In genomic region chr10:77472146-77472545, GRCh38 we compare ENCODE assay signal across 19 cellular contexts.
A peak's percentile ranks its signal among the peaks of the same experiment; 100 is the strongest.
DNase-seq lines count a peak whose midpoint lies in the region; ATAC-seq, FAIRE-seq and TF ChIP-seq lines count a peak whose summit lies in the region.
"Had no signal": no experiment of that assay in that cellular context is flagged by ENCODE, and none has a peak within 500 bp of the region (broad histone marks: within the 10 kb centered on the region; RNA-seq: fewer than 3 reads in every experiment).

No MANE protein-coding gene starts in this region.

- H4K20me1 ChIP-seq in H9 (ENCODE audit: control insufficient read depth, insufficient read depth, insufficient read length) (no peaks in the 10 kb centered on the region), K562 (replicated peaks; ENCODE audit: control insufficient read depth, insufficient read depth, low read length) (0 out of 2 replicates have a peak, but pooled peaks cover 4% of the 10 kb centered on the region)

- H3K9me3 Mint-ChIP-seq in H9 = no peaks in the 10 kb centered on the region
- no peaks in the 10 kb centered on the region for H3K9me3 Mint-ChIP-seq in chondrocyte (ENCODE audit: low read depth)
- H3K9me3 Mint-ChIP-seq: CD14-positive monocyte; CD4-positive, alpha-beta memory T cell had no signal

- no peak for FAIRE-seq in K562 (lab: Jason Lieb, UNC)
- FAIRE-seq: A204.1, GM19239, H54 had no signal

- no peaks in the 10 kb centered on the region for H3K27me3 Mint-ChIP-seq in H9 (ENCODE audit: low read depth)
- no peaks in the 10 kb centered on the region for H3K27me3 Mint-ChIP-seq in chondrocyte (ENCODE audit: low read depth)
- H3K27me3 Mint-ChIP-seq: CD4-positive, alpha-beta memory T cell had no signal

- no peak overlapping the region for H4K5ac ChIP-seq in H9 (ENCODE audit: insufficient read length, low read depth, low read length)

- no CpG with 5 or more reads among the region's 2 CpGs for WGBS in H9 (ENCODE audit: extremely low coverage, insufficient read length, low lambda C conversion rate)
- WGBS in K562 (ENCODE audit: insufficient coverage, low coverage, missing lambda C conversion rate) = 0% methylated on average over 2 of the region's 2 CpGs
- 89 to 93% methylated on average over 2 of the region's 2 CpGs for WGBS in esophagus squamous epithelium, 2 donors

- no TSS peak for BruUV-seq in K562 (replicated peaks; lab: Mats Ljungman, UMichigan)

- H3K27ac ChIP-seq in H9 (ENCODE audit: insufficient read length, low read depth, low read length) (no peak overlapping the region), K562 (ENCODE audit: extremely low read depth, low read depth, low read length) (no peak overlapping the region), substantia nigra (ENCODE audit: low read depth, low read length, poor library complexity, severe bottlenecking) (no peak overlapping the region), esophagus squamous epithelium (no peak overlapping the region)

- peak overlapping the region; percentile 10 for H4K8ac ChIP-seq in H9 (replicated peaks; ENCODE audit: insufficient read length, low read depth, low read length)

- H2AK5ac ChIP-seq in H9 (ENCODE audit: insufficient read length, low read length) = no peak overlapping the region

- ATAC-seq in K562 = no peak
- ATAC-seq: HCT116 had no signal

- H2BK120ac ChIP-seq in H9 (ENCODE audit: low read depth, low read length, poor library complexity, severe bottlenecking) = no peak overlapping the region

- POLR2A ChIA-PET in K562 (lab: Yijun Ruan, JAX) = interaction anchor here (1.2 kb wide), 1 partner anchor 51 kb away, joined by 3 read pairs; no protein-coding TSS in a partner anchor

- no peaks in the 10 kb centered on the region for H3K79me2 ChIP-seq in H9 (ENCODE audit: insufficient read depth, low read length)
- no peaks in the 10 kb centered on the region for H3K79me2 ChIP-seq in K562 (ENCODE audit: control insufficient read depth, insufficient read depth, low read length)

- no peak overlapping the region for H3K56ac ChIP-seq in H9 (ENCODE audit: insufficient read length, low read depth, low read length)

- H3K9me1 ChIP-seq in K562 (ENCODE audit: control insufficient read depth, insufficient read depth, low read length) = no peaks in the 10 kb centered on the region

- H3K4me1 ChIP-seq in H9 (ENCODE audit: insufficient read depth, low read length) (no peaks in the 10 kb centered on the region), K562 (replicated peaks in 1 of 2; ENCODE audit: control insufficient read depth in 2 of 2, insufficient read depth in 2 of 2, low read length in 2 of 2) (no peaks in the 10 kb centered on the region), esophagus squamous epithelium (peaks cover 0 to 6% (median 0%) of the 10 kb centered on the region in 3 donors)

- H3K4me3 Mint-ChIP-seq in H9 = no peak overlapping the region
- no peak overlapping the region for H3K4me3 Mint-ChIP-seq in chondrocyte (ENCODE audit: unreplicated experiment)
- H3K4me3 Mint-ChIP-seq: CD14-positive monocyte; CD4-positive, alpha-beta memory T cell had no signal

- H3K36me3 ChIP-seq in K562 (ENCODE audit: control insufficient read depth, insufficient read depth, low read length) (no peaks in the 10 kb centered on the region), esophagus squamous epithelium (no peaks in the 10 kb centered on the region)
- H3K36me3 ChIP-seq: BE2C had no signal

- H3K4me1 Mint-ChIP-seq in H9 (peaks cover 3 to 4% of the 10 kb centered on the region in 2 experiments; a peak in 3 of 4 replicates), chondrocyte (ENCODE audit: low read depth) (peaks cover 11% of the 10 kb centered on the region)
- H3K4me1 Mint-ChIP-seq: CD14-positive monocyte; CD4-positive, alpha-beta memory T cell had no signal

- TF ChIP-seq POLR2A in K562 (conservative IDR thresholded peaks at IDR 0.05) (no peak), esophagus squamous epithelium (IDR thresholded peaks at IDR 0.05) (no peak)

- H2BK20ac ChIP-seq in H9 (ENCODE audit: low read depth, low read length, poor library complexity, severe bottlenecking) = no peak overlapping the region

- H4K91ac ChIP-seq in H9 (ENCODE audit: insufficient read length, low read depth, low read length) = no peak overlapping the region

- no peak overlapping the region for H3K4ac ChIP-seq in H9 (ENCODE audit: low read depth, low read length)

- DNase-seq in DMS53 (lab: John Stamatoyannopoulos, UW) (peak; percentile 84), H9 (no peak), K562 (ENCODE audit: extremely low read depth in 1 of 4, low spot score in 3 of 4) (no peak), GF-D8 (lab: John Stamatoyannopoulos, UW) (no peak), substantia nigra (lab: John Stamatoyannopoulos, UW) (no peak), chondrocyte (ENCODE audit: low spot score) (no peak), esophagus squamous epithelium (lab: John Stamatoyannopoulos, UW) (no peak)
- DNase-seq: ACHN; BE2C; CD4-positive, alpha-beta memory T cell; DND-41; EL; Karpas-422; KBM-7 had no signal

- H2BK15ac ChIP-seq in H9 (ENCODE audit: low read depth, low read length) = no peak overlapping the region

- TF ChIP-seq EP300 in K562 (IDR thresholded peaks at IDR 0.05; ENCODE audit: low read length) = no peak

- no peaks in the 10 kb centered on the region for H3K27me3 ChIP-seq in H9 (ENCODE audit: insufficient read depth, low read length)
- H3K27me3 ChIP-seq in K562 (ENCODE audit: control insufficient read depth in 2 of 2, insufficient read depth in 2 of 2, low read length in 2 of 2) = peaks cover 2 to 12% of the 10 kb centered on the region in 2 experiments; a peak in 4 of 5 replicates
- H3K27me3 ChIP-seq in esophagus squamous epithelium = peaks cover 0 to 6% (median 0%) of the 10 kb centered on the region in 4 donors
- H3K27me3 ChIP-seq: BE2C had no signal

- no peak for TF ChIP-seq RAD21 in K562 (CRISPR knock-in tag; conservative IDR thresholded peaks at IDR 0.05 in 1 of 2, IDR thresholded peaks at IDR 0.05 in 1 of 2)

- H3K14ac ChIP-seq in H9 (ENCODE audit: insufficient read depth, low read length) = no peak overlapping the region

- no peak overlapping the region for H3K27ac Mint-ChIP-seq in H9
- H3K27ac Mint-ChIP-seq in chondrocyte (ENCODE audit: unreplicated experiment) = no peak overlapping the region
- H3K27ac Mint-ChIP-seq: CD14-positive monocyte; CD4-positive, alpha-beta memory T cell had no signal

- H3K4me3 ChIP-seq in K562 (no peak overlapping the region), esophagus squamous epithelium (no peak overlapping the region)

- no peak overlapping the region for H2BK5ac ChIP-seq in H9 (ENCODE audit: insufficient read length, low read length)

- no peaks in the 10 kb centered on the region for H3K23me2 ChIP-seq in H9 (ENCODE audit: insufficient read length, low read depth, low read length, poor library complexity, severe bottlenecking)

- intact Hi-C loops in K562 (cut with micrococcal nuclease) = no loop called here
- intact Hi-C loops in esophagus squamous epithelium (cut with DNase I) = no loop called here

- H2AFZ ChIP-seq in H9 (ENCODE audit: low read length) (no peak overlapping the region), K562 (ENCODE audit: low read depth, low read length) (no peak overlapping the region)

- H3K79me1 ChIP-seq in H9 (ENCODE audit: insufficient read depth, low read depth, low read length, poor library complexity, severe bottlenecking) = no peaks in the 10 kb centered on the region

- H3K23ac ChIP-seq in H9 (ENCODE audit: insufficient read length, low read depth, low read length) = no peak overlapping the region

- H3K36me3 Mint-ChIP-seq in H9 (ENCODE audit: insufficient read depth in 1 of 3, low read depth in 3 of 3) = no peaks in the 10 kb centered on the region
- no peaks in the 10 kb centered on the region for H3K36me3 Mint-ChIP-seq in chondrocyte (ENCODE audit: low read depth)
- H3K36me3 Mint-ChIP-seq: CD14-positive monocyte; CD4-positive, alpha-beta memory T cell had no signal

- H3T11ph ChIP-seq in H9 (ENCODE audit: low read length) = no peak overlapping the region

- H3K4me2 ChIP-seq in H9 (ENCODE audit: insufficient read depth, insufficient read length, low read length) (no peak overlapping the region), K562 (ENCODE audit: insufficient read depth, low read length) (no peak overlapping the region)

- TF ChIP-seq CTCF in H9 (conservative IDR thresholded peaks at IDR 0.05) (no peak), K562 (IDR thresholded peaks at IDR 0.05 in 2 of 3, conservative IDR thresholded peaks at IDR 0.05 in 1 of 3; ENCODE audit: insufficient read depth in 2 of 3, low read depth in 1 of 3, low read length in 3 of 3) (no peak), chondrocyte (IDR thresholded peaks at IDR 0.05) (no peak), esophagus squamous epithelium (IDR thresholded peaks at IDR 0.05) (no peak)

- in situ Hi-C loops in K562 (cut with MboI) = no loop called here

- H3K9ac ChIP-seq in H9 (ENCODE audit: extremely low read depth, insufficient read length, low read length) = no peak overlapping the region
- no peak overlapping the region for H3K9ac ChIP-seq in K562 (ENCODE audit: insufficient read depth in 1 of 2, low read depth in 2 of 2, low read length in 2 of 2)

- no peak overlapping the region for H2BK12ac ChIP-seq in H9 (ENCODE audit: insufficient read length, low read depth, low read length)

- CTCF ChIA-PET in K562 (lab: Yijun Ruan, JAX; ENCODE audit: low intra/inter-chr PET ratio) = no interaction called here

- H3K9me3 ChIP-seq in H9 (ENCODE audit: control insufficient read depth, low read depth, low read length) = no peaks in the 10 kb centered on the region
- H3K9me3 ChIP-seq in K562 (replicated peaks; ENCODE audit: control insufficient read depth, insufficient read depth, low read depth, low read length) = no peaks in the 10 kb centered on the region; the same call in 1 of the 2 replicates
- no peaks in the 10 kb centered on the region for H3K9me3 ChIP-seq in esophagus squamous epithelium
- H3K9me3 ChIP-seq: BE2C had no signal

- no peak overlapping the region for H3K18ac ChIP-seq in H9 (ENCODE audit: insufficient read length, low read depth, low read length)

TF ChIP-seq in K562, 482 proteins besides CTCF, POLR2A, EP300 and RAD21:
- TF ChIP-seq ELF4 (CRISPR knock-in tag; IDR thresholded peaks at IDR 0.05) (0 out of 2 replicates have a peak, but pooled peaks have one; percentile 15), TSC22D4 (tag; IDR thresholded peaks at IDR 0.05) (0 out of 2 replicates have a peak, but pooled peaks have one; percentile 28), HDAC2 (IDR thresholded peaks at IDR 0.05) (no peak)
